18 cellular contexts compared by ENCODE assay signal in the genomic region with DNA sequence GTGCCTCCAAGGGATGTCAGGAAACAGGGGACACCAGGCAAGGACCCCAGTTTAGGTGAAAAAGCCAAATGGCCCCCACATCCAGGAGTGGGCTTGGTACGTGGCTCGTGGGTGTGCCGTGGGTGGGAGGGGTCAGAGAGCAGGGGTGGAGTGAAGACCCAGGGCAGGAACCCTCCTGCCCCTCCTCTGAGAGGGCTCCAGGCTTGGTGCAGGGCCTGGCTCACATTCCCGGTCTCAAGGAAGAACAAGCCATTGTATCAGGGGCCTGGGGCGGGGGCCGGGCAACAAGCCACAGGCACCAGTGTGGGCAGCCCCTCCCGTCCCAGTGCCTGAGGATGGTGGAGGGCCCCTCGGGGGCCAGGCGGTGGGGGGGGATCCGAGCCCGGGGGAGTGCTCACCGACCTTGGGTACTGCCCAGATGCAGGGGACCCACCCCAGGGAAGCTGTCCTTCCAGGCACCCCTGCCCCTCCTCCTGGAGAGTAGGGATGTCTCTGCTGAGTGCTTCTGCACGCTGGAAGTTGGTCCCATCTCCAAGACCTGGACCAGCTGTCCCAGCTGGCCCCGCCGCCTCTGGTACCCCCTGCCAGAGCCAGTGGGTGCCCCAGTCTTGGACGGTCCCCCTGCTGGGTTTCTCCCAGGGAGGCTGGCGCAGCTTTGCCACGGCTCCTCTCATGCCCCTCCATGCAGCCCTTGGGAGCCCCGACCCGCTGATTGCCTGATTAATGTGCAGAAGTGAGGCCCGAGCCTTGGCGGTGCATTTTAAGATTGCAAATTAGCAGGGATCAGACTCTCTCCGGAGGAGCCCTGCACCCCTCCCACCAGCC.
"Had no signal": no experiment of that assay in that cellular context is flagged by ENCODE, and none has a peak within 500 bp of the region (broad histone marks: within the 10 kb centered on the region; RNA-seq: fewer than 3 reads in every experiment).

No MANE protein-coding gene starts in this region.

- H3K4me3 Mint-ChIP-seq: activated CD4-positive, alpha-beta T cell treated with anti-CD3 and anti-CD28 coated beads, Interleukin-2, amount 10 ng/mL, durations not matched to agents 24 days and 14 days; activated CD8-positive, alpha-beta T cell treated with anti-CD3 and anti-CD28 coated beads for 36 hours; activated T-helper 17 cell treated with anti-CD3 and anti-CD28 coated beads, Interleukin-2, amount 50 U/mL, for 72 hours; effector memory CD8-positive, alpha-beta T cell; naive B cell; stimulated activated naive CD8-positive, alpha-beta T cell treated with anti-CD3 and anti-CD28 coated beads, Interleukin-15, Interleukin-2, amounts not matched to agents 100 ng/mL and 50 ng/mL, for 24 hours had no signal

- H3K4me1 Mint-ChIP-seq: activated CD4-positive, alpha-beta T cell treated with anti-CD3 and anti-CD28 coated beads, Interleukin-2, amount 10 ng/mL, durations not matched to agents 24 days and 14 days; naive B cell had no signal

- H3K9me3 Mint-ChIP-seq: activated CD4-positive, alpha-beta T cell treated with anti-CD3 and anti-CD28 coated beads, Interleukin-2, amount 10 ng/mL, durations not matched to agents 24 days and 14 days; activated CD8-positive, alpha-beta T cell treated with anti-CD3 and anti-CD28 coated beads for 36 hours; activated T-helper 17 cell treated with anti-CD3 and anti-CD28 coated beads, Interleukin-2, amount 50 U/mL, for 72 hours; effector memory CD8-positive, alpha-beta T cell; stimulated activated naive CD8-positive, alpha-beta T cell treated with anti-CD3 and anti-CD28 coated beads, Interleukin-15, Interleukin-2, amounts not matched to agents 100 ng/mL and 50 ng/mL, for 24 hours had no signal

- H3K27ac Mint-ChIP-seq: activated CD4-positive, alpha-beta T cell treated with anti-CD3 and anti-CD28 coated beads, Interleukin-2, amount 10 ng/mL, durations not matched to agents 24 days and 14 days; activated CD8-positive, alpha-beta T cell treated with anti-CD3 and anti-CD28 coated beads for 36 hours; activated T-helper 17 cell treated with anti-CD3 and anti-CD28 coated beads, Interleukin-2, amount 50 U/mL, for 72 hours; naive B cell; stimulated activated naive CD8-positive, alpha-beta T cell treated with anti-CD3 and anti-CD28 coated beads, Interleukin-15, Interleukin-2, amounts not matched to agents 100 ng/mL and 50 ng/mL, for 24 hours had no signal

- DNase-seq: activated CD4-positive, alpha-beta T cell treated with anti-CD3 and anti-CD28 coated beads, Interleukin-2, amount 10 ng/mL, durations not matched to agents 24 days and 14 days; activated CD4-positive, CD25-positive, alpha-beta regulatory T cell; activated CD8-positive, alpha-beta T cell treated with anti-CD3 and anti-CD28 coated beads for 36 hours; activated naive CD4-positive, alpha-beta T cell treated with Interleukin-2 at 50 U/mL for 16 hours; activated T-cell treated with anti-CD3 and anti-CD28 coated beads, Interleukin-2, amount 50 U/mL, for 1 hour; brain microvascular endothelial cell; effector memory CD8-positive, alpha-beta T cell; esophagus squamous epithelium; mesenchymal stem cell; mucosa of descending colon; naive B cell; posterior cingulate gyrus; stimulated activated CD4-positive, alpha-beta T cell treated with anti-CD3 and anti-CD28 coated beads, Interleukin-2, amount 100 ng/mL, for 24 hours; T-helper 1 cell; T-helper 9 cell; trophoblast cell had no signal

- H3K27me3 Mint-ChIP-seq: activated CD8-positive, alpha-beta T cell treated with anti-CD3 and anti-CD28 coated beads for 36 hours; activated T-helper 17 cell treated with anti-CD3 and anti-CD28 coated beads, Interleukin-2, amount 50 U/mL, for 72 hours; naive B cell; stimulated activated naive CD8-positive, alpha-beta T cell treated with anti-CD3 and anti-CD28 coated beads, Interleukin-15, Interleukin-2, amounts not matched to agents 100 ng/mL and 50 ng/mL, for 24 hours had no signal

- H3K36me3 Mint-ChIP-seq: naive B cell had no signal

- ATAC-seq: activated CD8-positive, alpha-beta T cell treated with anti-CD3 and anti-CD28 coated beads for 36 hours; activated T-helper 17 cell treated with anti-CD3 and anti-CD28 coated beads, Interleukin-2, amount 50 U/mL, for 72 hours; effector memory CD8-positive, alpha-beta T cell had no signal
